Comparison of ENCODE assay signal across 8 cellular contexts in genomic region chr20:53611449-53611894, GRCh38. TPM values are rescaled to one million over a fixed set of nuclear protein-coding genes. Genes with fewer than 3 reads are reported as not detected.
A peak's percentile ranks its signal among the peaks of the same experiment; 100 is the strongest.
DNase-seq lines count a peak whose midpoint lies in the region; ATAC-seq and TF ChIP-seq lines count a peak whose summit lies in the region.

No MANE protein-coding gene starts in this region.

- no peak for TF ChIP-seq CTCF in fibroblast of the aortic adventitia (IDR thresholded peaks at IDR 0.05; ENCODE audit: insufficient read depth, low read length)

- DNase-seq in DMS 273 treated with DMSO at 0.1 percent for 48 hours (lab: John Stamatoyannopoulos, UW) (peak; percentile 49), HCEC 1CT (peak; percentile 99), RPMI8226 (peak; percentile 39), fibroblast of the aortic adventitia (ENCODE audit: low read depth) (peak; percentile 97), pulmonary artery endothelial cell (ENCODE audit: low read depth, low spot score) (peak; percentile 56), NCI-H748 (lab: John Stamatoyannopoulos, UW; ENCODE audit: unreplicated experiment) (no peak)
- DNase-seq in activated naive CD4-positive, alpha-beta T cell (lab: John Stamatoyannopoulos, UW), result no peak

- ATAC-seq in HG02763 (IDR thresholded peaks at IDR 0.05; ENCODE audit: unreplicated experiment), result no peak

- H3K4me3 ChIP-seq in fibroblast of the aortic adventitia (ENCODE audit: low read depth, low read length), result no peak overlapping the region

RNA-seq across cellular contexts. Expression of gene ZNF217, which starts 17.8 kb away (rescaled TPM):
- total RNA-seq in fibroblast of the aortic adventitia (ENCODE audit: low replicate concordance) (15.8 and 32.3 TPM in 2 replicates), pulmonary artery endothelial cell (18.5 and 21.6 TPM in 2 replicates)

Comparison
In these comparisons a context has a peak if more than half of its experiments do, and no peak if none do; other contexts are left out.
1. DNase-seq: peak in DMS 273 treated with DMSO at 0.1 percent for 48 hours (single experiment), HCEC 1CT (single experiment), RPMI8226 (single experiment), fibroblast of the aortic adventitia (single experiment) and pulmonary artery endothelial cell (single experiment); none in NCI-H748 (single experiment) and activated naive CD4-positive, alpha-beta T cell (0 of 4).